In genomic region chr3:47380601-47381316, GRCh38 we compare ENCODE assay signal across 8 cellular contexts. TPM values are rescaled to one million over a fixed set of nuclear protein-coding genes. Genes with fewer than 3 reads are reported as not detected.
A peak's percentile ranks its signal among the peaks of the same experiment; 100 is the strongest.
DNase-seq lines count a peak whose midpoint lies in the region; ATAC-seq lines count a peak whose summit lies in the region.

PTPN23 (plus strand) TSS chr3:47381021; CDS start chr3:47381097, 76 bp downstream.

- peak; percentile 97 to 100 (median 99) for DNase-seq in C1 segment of cervical spinal cord (lab: John Stamatoyannopoulos, UW)
- peak; percentile 87 for DNase-seq in NCI-H748 treated with DMSO at 0.1 percent for 48 hours (lab: John Stamatoyannopoulos, UW)
- peak; percentile 97 to 99 for DNase-seq in activated CD4-positive, alpha-beta T cell treated with anti-CD3 and anti-CD28 coated beads, Interleukin-2, amount 50 U/mL, for 24 hours (ENCODE audit: low read depth in 1 of 2, low spot score in 1 of 2)
- peak; percentile 99 for DNase-seq in dedifferentiated amniotic fluid mesenchymal stem cell (ENCODE audit: extremely low spot score)
- peak; percentile 100 for DNase-seq in left lobe of liver (ENCODE audit: low spot score)
- peak; percentile 97 for DNase-seq in stimulated activated CD4-positive, alpha-beta T cell treated with anti-CD3 and anti-CD28 coated beads, Interleukin-2, amount 100 ng/mL, for 4 hours (ENCODE audit: low read depth)

- ATAC-seq in GM19372 (IDR thresholded peaks at IDR 0.05; ENCODE audit: low read depth, unreplicated experiment) (peak; percentile 74), HG03558 (IDR thresholded peaks at IDR 0.05; ENCODE audit: extremely low read depth, unreplicated experiment) (peak; percentile 51), left lobe of liver (peak; percentile 84)

RNA-seq across cellular contexts. Expression of gene PTPN23, which starts in this region (rescaled TPM):
- 20.4 TPM for total RNA-seq in left lobe of liver

Comparison
In these comparisons a context has a peak if more than half of its experiments do, and no peak if none do; other contexts are left out.
1. Peak in every context shown above with its lines: DNase-seq and ATAC-seq.